Comparison of ENCODE assay signal across 24 cellular contexts in the genomic region with DNA sequence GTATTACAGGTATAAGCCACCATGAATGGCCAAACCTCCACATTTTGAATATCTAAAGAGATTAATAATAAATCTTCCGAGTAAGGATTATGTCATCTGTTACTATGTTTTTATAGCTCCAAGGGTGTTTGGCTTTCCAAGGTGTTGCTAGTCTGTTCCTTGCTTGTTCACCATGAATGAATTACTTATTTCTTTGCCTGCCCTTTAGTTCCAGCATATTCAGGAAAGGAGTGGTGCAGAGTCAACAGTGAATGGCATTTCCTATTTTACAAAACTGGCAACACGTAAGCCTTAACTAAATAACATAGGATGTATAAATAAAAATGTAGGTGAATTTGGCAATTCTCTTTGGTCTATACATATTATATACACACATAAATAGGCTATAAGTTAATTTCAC.
DNase-seq lines count a peak whose midpoint lies in the region; ATAC-seq, FAIRE-seq and TF ChIP-seq lines count a peak whose summit lies in the region.
"Had no signal": no experiment of that assay in that cellular context is flagged by ENCODE, and none has a peak within 500 bp of the region (broad histone marks: within the 10 kb centered on the region; RNA-seq: fewer than 3 reads in every experiment).

No MANE protein-coding gene starts in this region.

- H3K4me1 ChIP-seq in mucosa of descending colon (ENCODE audit: low read depth), result peaks cover 19% of the 10 kb centered on the region

- H3K9me3 ChIP-seq in mucosa of descending colon, result no peaks in the 10 kb centered on the region
- H3K9me3 ChIP-seq: BLaER1 treated with 17β-estradiol and CSF1 and Interleukin-3, amounts not matched to agents 10 nM and 100 nM; MG63 had no signal

- TF ChIP-seq CTCF in bronchial epithelial cell (IDR thresholded peaks at IDR 0.05; ENCODE audit: insufficient read depth, low read length, severe bottlenecking) (no peak), epithelial cell of esophagus (IDR thresholded peaks at IDR 0.05; ENCODE audit: insufficient read depth, low read depth, low read length, missing control alignments) (no peak), mucosa of descending colon (IDR thresholded peaks at IDR 0.05) (no peak)

- intact Hi-C loops in mucosa of descending colon (cut with DNase I, micrococcal nuclease), result no loop called here

- peak; percentile 94 for ATAC-seq in mucosa of descending colon
- no peak for ATAC-seq in HG02981 (IDR thresholded peaks at IDR 0.05; ENCODE audit: unreplicated experiment)

- H3K36me3 ChIP-seq in bronchial epithelial cell (ENCODE audit: control insufficient read depth, insufficient read depth, low read length) (no peaks in the 10 kb centered on the region), mucosa of descending colon (ENCODE audit: low read depth) (no peaks in the 10 kb centered on the region)
- H3K36me3 ChIP-seq: BLaER1 treated with 17β-estradiol and CSF1 and Interleukin-3, amounts not matched to agents 10 nM and 100 nM; MG63 had no signal

- FAIRE-seq in bronchial epithelial cell (lab: Jason Lieb, UNC), result no peak
- FAIRE-seq: D721Med, H54 had no signal

- H3K27me3 ChIP-seq in bronchial epithelial cell (ENCODE audit: control insufficient read depth, insufficient read depth, low read length), result no peaks in the 10 kb centered on the region
- H3K27me3 ChIP-seq: BLaER1 treated with 17β-estradiol and CSF1 and Interleukin-3, amounts not matched to agents 10 nM and 100 nM; MG63 had no signal

- peak; percentile 90 for DNase-seq in bronchial epithelial cell (ENCODE audit: low read depth)
- DNase-seq in epithelial cell of esophagus (ENCODE audit: low read depth), result peak; percentile 72
- no peak for DNase-seq in mucosa of descending colon
- no peak for DNase-seq in NCI-H2171 (lab: John Stamatoyannopoulos, UW)
- no peak for DNase-seq in HuH-7.5 (ENCODE audit: low spot score)
- no peak for DNase-seq in activated CD4-positive, CD25-positive, alpha-beta regulatory T cell treated with anti-CD3 and anti-CD28 coated beads, Interleukin-2, amount 50 U/mL, for 72 hours
- DNase-seq: ACHN; CD8-positive, alpha-beta memory T cell; DMS53; GDM1; Kasumi-1; MG63; NCI-H1417; NCI-H1694 treated with DMSO at 0.1 percent for 48 hours; NCI-H2081 treated with DMSO at 0.1 percent for 48 hours; NCI-H446 treated with DMSO at 0.1 percent for 48 hours; NCI-H526 treated with DMSO at 0.1 percent for 48 hours; OCI-M1; SHP77 treated with DMSO at 0.1 percent for 48 hours had no signal

- H3K4me3 ChIP-seq in bronchial epithelial cell (ENCODE audit: low read depth, low read length) (no peak overlapping the region), epithelial cell of esophagus (ENCODE audit: low read length) (no peak overlapping the region), mucosa of descending colon (no peak overlapping the region)
- H3K4me3 ChIP-seq: BLaER1 treated with 17β-estradiol and CSF1 and Interleukin-3, amounts not matched to agents 10 nM and 100 nM; MG63; SK-N-MC had no signal

Comparison
In these comparisons a context has a peak if more than half of its experiments do, and no peak if none do; other contexts are left out.
1. DNase-seq: peak in bronchial epithelial cell (single experiment) and epithelial cell of esophagus (single experiment); none in mucosa of descending colon (0 of 3), NCI-H2171 (single experiment), HuH-7.5 (single experiment) and activated CD4-positive, CD25-positive, alpha-beta regulatory T cell treated with anti-CD3 and anti-CD28 coated beads, Interleukin-2, amount 50 U/mL, for 72 hours (single experiment).